8 cellular contexts compared by ENCODE assay signal in the genomic region with DNA sequence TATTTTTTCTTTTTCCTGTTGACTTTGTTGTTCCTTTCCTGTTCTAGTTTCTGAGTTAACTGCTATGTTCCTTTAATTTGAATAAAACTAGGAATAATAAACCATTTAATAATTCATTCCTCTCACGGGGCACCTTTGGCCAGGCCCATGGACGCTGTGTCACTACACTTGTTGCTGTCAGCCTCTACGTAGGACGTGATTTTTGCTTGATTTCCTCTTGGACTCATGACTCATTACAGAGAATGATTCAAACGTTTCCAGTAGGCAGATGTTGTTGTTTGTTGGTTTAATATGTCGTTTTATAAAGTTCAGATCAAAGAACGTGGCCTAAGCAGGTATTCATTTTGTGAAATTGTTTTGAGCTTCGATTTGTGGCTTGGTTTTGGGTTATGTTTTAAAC. TPM values are rescaled to one million over a fixed set of nuclear protein-coding genes. Genes with fewer than 3 reads are reported as not detected.
DNase-seq lines count a peak whose midpoint lies in the region; FAIRE-seq lines count a peak whose summit lies in the region.

No MANE protein-coding gene starts in this region.

- intact Hi-C loops in activated CD4-positive, alpha-beta memory T cell treated with anti-CD3 and anti-CD28 coated beads for 36 hours (cut with micrococcal nuclease) = loop anchor here (1.0 to 5.0 kb wide), 8 partner anchors 8 to 625 kb away; a partner anchor contains a TSS

- H3K9me3 ChIP-seq in HAP-1 = no peaks in the 10 kb centered on the region

- POLR2A ChIA-PET in activated CD4-positive, alpha-beta memory T cell treated with anti-CD3 and anti-CD28 coated beads for 36 hours (lab: Charles Lee) = interaction anchor here (2.1 kb wide), 1 partner anchor 41 kb away, joined by 12 read pairs; no protein-coding TSS in a partner anchor

- no peaks in the 10 kb centered on the region for H3K27me3 ChIP-seq in HAP-1 (ENCODE audit: low read depth)

- in situ Hi-C loops in HAP-1 (cut with MboI; ENCODE audit: low sequenced_read_pairs) = no loop called here

- CTCF ChIA-PET in activated CD4-positive, alpha-beta memory T cell treated with anti-CD3 and anti-CD28 coated beads for 36 hours (lab: Charles Lee) = interaction anchor here (0.8 to 1.8 kb wide), 2 partner anchors 39 to 41 kb away, joined by 3 to 6 read pairs; no protein-coding TSS in a partner anchor

- no peaks in the 10 kb centered on the region for H3K36me3 Mint-ChIP-seq in activated CD4-positive, alpha-beta memory T cell treated with anti-CD3 and anti-CD28 coated beads for 36 hours

- H3K4me3 ChIP-seq in HAP-1 = no peak overlapping the region

- H3K4me3 Mint-ChIP-seq in activated CD4-positive, alpha-beta memory T cell treated with anti-CD3 and anti-CD28 coated beads for 36 hours = peak overlapping the region; percentile 60

- H3K27ac Mint-ChIP-seq in activated CD4-positive, alpha-beta memory T cell treated with anti-CD3 and anti-CD28 coated beads for 36 hours = peak overlapping the region; percentile 98

- peaks cover 36% of the 10 kb centered on the region for H3K4me1 Mint-ChIP-seq in activated CD4-positive, alpha-beta memory T cell treated with anti-CD3 and anti-CD28 coated beads for 36 hours (ENCODE audit: low read depth)

- no peak for FAIRE-seq in urothelium cell line (lab: Jason Lieb, UNC)

- no peaks in the 10 kb centered on the region for H3K27me3 Mint-ChIP-seq in activated CD4-positive, alpha-beta memory T cell treated with anti-CD3 and anti-CD28 coated beads for 36 hours

- H3K4me1 ChIP-seq in HAP-1 = no peaks in the 10 kb centered on the region; the same call in 1 of the 2 replicates

- no peaks in the 10 kb centered on the region for H3K36me3 ChIP-seq in HAP-1 (replicated peaks)

- H3K9me3 Mint-ChIP-seq in activated CD4-positive, alpha-beta memory T cell treated with anti-CD3 and anti-CD28 coated beads for 36 hours = no peaks in the 10 kb centered on the region

- DNase-seq in stimulated activated naive CD4-positive, alpha-beta T cell treated with Interleukin-2 at 50 U/mL for 16 hours (lab: John Stamatoyannopoulos, UW) = peak; percentile 46
- DNase-seq in stimulated activated naive CD4-positive, alpha-beta T cell (lab: John Stamatoyannopoulos, UW) = no peak
- peak; percentile 67 for DNase-seq in activated CD4-positive, alpha-beta memory T cell treated with anti-CD3 and anti-CD28 coated beads for 36 hours
- DNase-seq in glomerular visceral epithelial cell (ENCODE audit: extremely low spot score) (peak; percentile 50), urothelium cell line (ENCODE audit: low spot score) (peak; percentile 56), HAP-1 (ENCODE audit: low spot score in 2 of 2) (no peak), epidermal melanocyte (ENCODE audit: insufficient read length, low spot score) (no peak), NCI-H1105 treated with DMSO at 0.1 percent for 48 hours (lab: John Stamatoyannopoulos, UW) (no peak)

RNA-seq across cellular contexts. Expression of a gene that starts 9.1 kb away (rescaled TPM):
- 10 to 100 TPM; 29.2 to 30.3 TPM for total RNA-seq in activated CD4-positive, alpha-beta memory T cell treated with anti-CD3 and anti-CD28 coated beads for 36 hours

Comparison
In these comparisons a context has a peak if more than half of its experiments do, and no peak if none do; other contexts are left out.
1. DNase-seq: peak in stimulated activated naive CD4-positive, alpha-beta T cell treated with Interleukin-2 at 50 U/mL for 16 hours (single experiment), activated CD4-positive, alpha-beta memory T cell treated with anti-CD3 and anti-CD28 coated beads for 36 hours (single experiment), glomerular visceral epithelial cell (single experiment) and urothelium cell line (single experiment); none in stimulated activated naive CD4-positive, alpha-beta T cell (0 of 6), HAP-1 (0 of 2), epidermal melanocyte (single experiment) and NCI-H1105 treated with DMSO at 0.1 percent for 48 hours (single experiment).